ENCODE assay signal across 8 cellular contexts in genomic region chr15:32908135-32908801, GRCh38.
DNase-seq lines count a peak whose midpoint lies in the region; ATAC-seq and TF ChIP-seq lines count a peak whose summit lies in the region.

No MANE protein-coding gene starts in this region.

- no peak overlapping the region for H2AFZ ChIP-seq in OCI-LY1 (ENCODE audit: low read length)

- TF ChIP-seq CTCF in OCI-LY1 (IDR thresholded peaks at IDR 0.05; ENCODE audit: low read length), result no peak
- TF ChIP-seq CTCF in lower leg skin (IDR thresholded peaks at IDR 0.05), result no peak

- WGBS in lower leg skin, 2 donors, result 75 to 81% methylated on average over 5 of the region's 5 CpGs

- H3K27ac ChIP-seq in OCI-LY1 (ENCODE audit: low read depth, low read length, poor library complexity, severe bottlenecking), result no peak overlapping the region

- H3F3A ChIP-seq in OCI-LY1 (ENCODE audit: insufficient read depth, low read length), result no peaks in the 10 kb centered on the region

- H3K27me3 ChIP-seq in OCI-LY1 (ENCODE audit: insufficient read depth, low read length), result no peaks in the 10 kb centered on the region

- H4K20me1 ChIP-seq in OCI-LY1 (ENCODE audit: insufficient read depth, low read length), result no peaks in the 10 kb centered on the region

- no peak for TF ChIP-seq POLR2A in lower leg skin (IDR thresholded peaks at IDR 0.05)

- no peaks in the 10 kb centered on the region for H3K36me3 ChIP-seq in OCI-LY1 (ENCODE audit: insufficient read depth, low read length)

- no peaks in the 10 kb centered on the region for H3K9me2 ChIP-seq in OCI-LY1 (ENCODE audit: low read depth, low read length)

- H3K4me3 ChIP-seq in OCI-LY1 (ENCODE audit: low read depth, low read length, poor library complexity, severe bottlenecking) (no peak overlapping the region), lower leg skin (ENCODE audit: low read depth, poor library complexity, severe bottlenecking) (no peak overlapping the region)

- H3K79me2 ChIP-seq in OCI-LY1 (ENCODE audit: insufficient read depth, low read length), result no peaks in the 10 kb centered on the region

- no peak overlapping the region for H3K9ac ChIP-seq in OCI-LY1 (ENCODE audit: low read length)

- H3K4me1 ChIP-seq in OCI-LY1 (ENCODE audit: insufficient read depth, low read length, severe bottlenecking), result peaks cover 19% of the 10 kb centered on the region

- no peaks in the 10 kb centered on the region for H3K9me3 ChIP-seq in OCI-LY1 (ENCODE audit: low read length)

- DNase-seq in mucosa of gallbladder (ENCODE audit: low spot score), result peak; percentile 28
- DNase-seq in GM03348 (ENCODE audit: low spot score), result no peak
- no peak for DNase-seq in NK-92 (lab: John Stamatoyannopoulos, UW; ENCODE audit: unreplicated experiment)
- no peak for DNase-seq in lower leg skin (ENCODE audit: low spot score in 2 of 2)
- no peak for DNase-seq in NCI-H1105 treated with DMSO at 0.1 percent for 48 hours (lab: John Stamatoyannopoulos, UW)

- H3K4me2 ChIP-seq in OCI-LY1 (ENCODE audit: low read length), result peak overlapping the region; percentile 42; the same call in 1 of the 2 replicates

- ATAC-seq in GM18858 (IDR thresholded peaks at IDR 0.05; ENCODE audit: unreplicated experiment) (peak; percentile 71), HG02763 (IDR thresholded peaks at IDR 0.05; ENCODE audit: unreplicated experiment) (peak; percentile 92)

- intact Hi-C loops in lower leg skin (cut with DNase I; ENCODE audit: low total_unique reads), result no loop called here
